ENCODE assay signal across 8 cellular contexts in the genomic region with DNA sequence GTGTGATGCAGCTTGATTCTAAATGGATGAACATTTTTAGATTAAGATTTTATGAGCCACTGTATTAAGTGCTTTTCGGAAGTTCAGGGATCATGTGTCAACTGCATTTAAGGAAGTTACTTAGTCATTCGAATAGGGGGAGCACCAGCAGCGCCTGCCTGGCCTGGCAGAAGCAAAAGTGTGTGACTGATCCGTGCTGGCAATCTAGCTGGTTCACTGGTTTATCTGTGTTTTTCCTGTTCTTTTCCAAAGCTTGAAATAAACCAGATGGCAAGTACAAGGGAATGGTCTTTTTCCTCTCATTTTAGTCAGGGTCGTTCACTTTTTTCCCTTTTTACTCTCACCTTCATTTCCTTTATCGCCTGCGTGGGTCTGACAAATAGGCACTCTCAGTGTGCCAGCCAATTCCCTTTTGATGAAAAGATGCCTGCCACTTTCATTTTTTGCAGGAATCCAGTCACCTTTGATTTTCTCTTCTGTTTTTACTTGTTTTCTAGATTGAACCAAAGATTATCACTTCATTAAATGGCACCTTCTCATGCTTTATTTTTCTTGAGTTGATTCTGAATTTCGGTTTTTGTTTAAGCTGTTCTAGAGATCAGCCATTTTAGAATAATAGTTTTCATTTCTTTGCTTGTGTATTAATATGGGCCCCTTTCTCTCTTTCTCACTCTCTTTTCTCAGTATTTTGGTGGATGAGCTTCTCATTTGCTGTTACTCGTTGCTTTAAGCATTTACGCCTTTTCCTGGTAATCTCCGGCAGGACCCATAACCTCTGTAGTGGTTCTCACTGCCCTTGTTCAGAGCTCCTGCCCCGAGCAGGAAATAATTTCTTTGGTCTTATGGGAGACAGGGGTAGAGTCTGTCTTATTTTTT. TPM values are rescaled to one million over a fixed set of nuclear protein-coding genes. Genes with fewer than 3 reads are reported as not detected.
DNase-seq lines count a peak whose midpoint lies in the region; ATAC-seq, FAIRE-seq and TF ChIP-seq lines count a peak whose summit lies in the region.

No MANE protein-coding gene starts in this region.

- TF ChIP-seq POLR2A in body of pancreas (IDR thresholded peaks at IDR 0.05): peak in 2 of 3 donors; percentile 56 to 75

- CTCF ChIA-PET in HEK293 (lab: Yijun Ruan, JAX): interaction anchor here (0.6 to 7.1 kb wide), 14 partner anchors 9 to 262 kb away, joined by 3 to 55 read pairs (median 5); no protein-coding TSS in a partner anchor

- no peak for TF ChIP-seq CTCF in HEK293 (tag by site-specific recombination; IDR thresholded peaks at IDR 0.05)
- TF ChIP-seq CTCF in body of pancreas (IDR thresholded peaks at IDR 0.05): no peak
- no peak for TF ChIP-seq CTCF in kidney (IDR thresholded peaks at IDR 0.05; ENCODE audit: borderline replicate concordance, extremely low read depth, insufficient read depth)

- H3K27ac ChIP-seq in HEK293 (ENCODE audit: extremely low read depth, low read depth, low read length) (no peak overlapping the region), body of pancreas (peak overlapping the region; percentile 93 to 98 (median 95)), kidney (ENCODE audit: low read depth in 2 of 2, low read length in 2 of 2) (peak overlapping the region; percentile 53 to 85)

- no peak for ATAC-seq in body of pancreas
- ATAC-seq in GM18519 (IDR thresholded peaks at IDR 0.05; ENCODE audit: low FRiP score, unreplicated experiment): no peak

- no peak overlapping the region for H3K4me3 ChIP-seq in HEK293 (ENCODE audit: low read depth, low read length)
- no peak overlapping the region for H3K4me3 ChIP-seq in body of pancreas
- peak overlapping the region; percentile 25 to 42 for H3K4me3 ChIP-seq in kidney (ENCODE audit: low read length in 2 of 2)

- intact Hi-C loops in body of pancreas (cut with DNase I): no loop called here
- intact Hi-C loops in kidney (cut with DNase I): no loop called here

- no peaks in the 10 kb centered on the region for H3K27me3 ChIP-seq in body of pancreas

- H3K9me3 ChIP-seq in HEK293 (ENCODE audit: control insufficient read depth, insufficient read depth, low read depth, low read length) (no peaks in the 10 kb centered on the region), body of pancreas (no peaks in the 10 kb centered on the region), kidney (ENCODE audit: control insufficient read depth in 1 of 2, low read length in 2 of 2) (no peaks in the 10 kb centered on the region)

- POLR2A ChIA-PET in HEK293 (lab: Yijun Ruan, JAX): interaction anchor here (1.2 to 1.4 kb wide), 2 partner anchors 9 to 179 kb away, joined by 3 read pairs; no protein-coding TSS in a partner anchor

- 12 to 16% methylated on average over 12 of the region's 12 CpGs for WGBS in body of pancreas, 2 donors

- no peak for FAIRE-seq in kidney (lab: Jason Lieb, UNC)

- DNase-seq in CD1c-positive myeloid dendritic cell (ENCODE audit: extremely low spot score): peak; percentile 82
- DNase-seq in SKM-1 (lab: John Stamatoyannopoulos, UW; ENCODE audit: unreplicated experiment): peak; percentile 73
- peak; percentile 64 to 87 (median 82) for DNase-seq in body of pancreas
- DNase-seq in kidney: peak; percentile 89
- peak; percentile 30 for DNase-seq in stimulated activated CD4-positive, alpha-beta T cell treated with anti-CD3 and anti-CD28 coated beads, Interleukin-2, amount 100 ng/mL, for 4 hours (ENCODE audit: low read depth)
- no peak for DNase-seq in NCI-H1048 (lab: John Stamatoyannopoulos, UW)

- H3K36me3 ChIP-seq in HEK293 (ENCODE audit: control insufficient read depth in 2 of 2, insufficient read depth in 1 of 2, low read length in 2 of 2) (no peaks in the 10 kb centered on the region), body of pancreas (replicated peaks in 1 of 2; ENCODE audit: insufficient read depth in 1 of 2, low read depth in 2 of 2) (no peaks in the 10 kb centered on the region), kidney (ENCODE audit: control insufficient read depth in 1 of 2, insufficient read depth in 2 of 2, low read length in 2 of 2) (no peaks in the 10 kb centered on the region)

- peak overlapping the region; percentile 41 to 45 for H3K9ac ChIP-seq in kidney (ENCODE audit: low read length in 2 of 2)

- H3K4me1 ChIP-seq in HEK293 (ENCODE audit: control insufficient read depth, insufficient read depth, low read length) (peaks cover 31% of the 10 kb centered on the region), body of pancreas (peaks cover 75% of the 10 kb centered on the region), kidney (ENCODE audit: control insufficient read depth in 1 of 2, insufficient read depth in 1 of 2, low read depth in 1 of 2, low read length in 2 of 2) (peaks cover 17 to 18% of the 10 kb centered on the region in 2 donors)

TF ChIP-seq in HEK293, 187 proteins besides CTCF, POLR2A, EP300 and RAD21 (continues in another document):
- no peak for TF ChIP-seq ZBTB1 (tag by site-specific recombination; IDR thresholded peaks at IDR 0.05)
- TF ChIP-seq ZNF416 (tag by site-specific recombination; IDR thresholded peaks at IDR 0.05): no peak
- TF ChIP-seq ZBTB17 (tag by site-specific recombination; IDR thresholded peaks at IDR 0.05): peak; percentile 99
- TF ChIP-seq, protein P1, sequence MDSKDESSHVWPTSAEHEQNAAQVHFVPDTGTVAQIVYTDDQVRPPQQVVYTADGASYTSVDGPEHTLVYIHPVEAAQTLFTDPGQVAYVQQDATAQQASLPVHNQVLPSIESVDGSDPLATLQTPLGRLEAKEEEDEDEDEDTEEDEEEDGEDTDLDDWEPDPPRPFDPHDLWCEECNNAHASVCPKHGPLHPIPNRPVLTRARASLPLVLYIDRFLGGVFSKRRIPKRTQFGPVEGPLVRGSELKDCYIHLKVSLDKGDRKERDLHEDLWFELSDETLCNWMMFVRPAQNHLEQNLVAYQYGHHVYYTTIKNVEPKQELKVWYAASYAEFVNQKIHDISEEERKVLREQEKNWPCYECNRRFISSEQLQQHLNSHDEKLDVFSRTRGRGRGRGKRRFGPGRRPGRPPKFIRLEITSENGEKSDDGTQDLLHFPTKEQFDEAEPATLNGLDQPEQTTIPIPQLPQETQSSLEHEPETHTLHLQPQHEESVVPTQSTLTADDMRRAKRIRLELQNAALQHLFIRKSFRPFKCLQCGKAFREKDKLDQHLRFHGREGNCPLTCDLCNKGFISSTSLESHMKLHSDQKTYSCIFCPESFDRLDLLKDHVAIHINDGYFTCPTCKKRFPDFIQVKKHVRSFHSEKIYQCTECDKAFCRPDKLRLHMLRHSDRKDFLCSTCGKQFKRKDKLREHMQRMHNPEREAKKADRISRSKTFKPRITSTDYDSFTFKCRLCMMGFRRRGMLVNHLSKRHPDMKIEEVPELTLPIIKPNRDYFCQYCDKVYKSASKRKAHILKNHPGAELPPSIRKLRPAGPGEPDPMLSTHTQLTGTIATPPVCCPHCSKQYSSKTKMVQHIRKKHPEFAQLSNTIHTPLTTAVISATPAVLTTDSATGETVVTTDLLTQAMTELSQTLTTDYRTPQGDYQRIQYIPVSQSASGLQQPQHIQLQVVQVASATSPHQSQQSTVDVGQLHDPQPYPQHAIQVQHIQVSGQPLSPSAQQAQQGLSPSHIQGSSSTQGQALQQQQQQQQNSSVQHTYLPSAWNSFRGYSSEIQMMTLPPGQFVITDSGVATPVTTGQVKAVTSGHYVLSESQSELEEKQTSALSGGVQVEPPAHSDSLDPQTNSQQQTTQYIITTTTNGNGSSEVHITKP (tag by site-specific recombination; IDR thresholded peaks at IDR 0.05): peak; percentile 62
- no peak for TF ChIP-seq ZNF596 (tag by site-specific recombination; IDR thresholded peaks at IDR 0.05)
- 0 out of 2 replicates have a peak, but pooled peaks have one; percentile 41 for TF ChIP-seq IKZF3 (tag by site-specific recombination; IDR thresholded peaks at IDR 0.05)
- TF ChIP-seq ZNF366 (tag by site-specific recombination; conservative IDR thresholded peaks at IDR 0.05): peak; percentile 65
- TF ChIP-seq, protein P2, sequence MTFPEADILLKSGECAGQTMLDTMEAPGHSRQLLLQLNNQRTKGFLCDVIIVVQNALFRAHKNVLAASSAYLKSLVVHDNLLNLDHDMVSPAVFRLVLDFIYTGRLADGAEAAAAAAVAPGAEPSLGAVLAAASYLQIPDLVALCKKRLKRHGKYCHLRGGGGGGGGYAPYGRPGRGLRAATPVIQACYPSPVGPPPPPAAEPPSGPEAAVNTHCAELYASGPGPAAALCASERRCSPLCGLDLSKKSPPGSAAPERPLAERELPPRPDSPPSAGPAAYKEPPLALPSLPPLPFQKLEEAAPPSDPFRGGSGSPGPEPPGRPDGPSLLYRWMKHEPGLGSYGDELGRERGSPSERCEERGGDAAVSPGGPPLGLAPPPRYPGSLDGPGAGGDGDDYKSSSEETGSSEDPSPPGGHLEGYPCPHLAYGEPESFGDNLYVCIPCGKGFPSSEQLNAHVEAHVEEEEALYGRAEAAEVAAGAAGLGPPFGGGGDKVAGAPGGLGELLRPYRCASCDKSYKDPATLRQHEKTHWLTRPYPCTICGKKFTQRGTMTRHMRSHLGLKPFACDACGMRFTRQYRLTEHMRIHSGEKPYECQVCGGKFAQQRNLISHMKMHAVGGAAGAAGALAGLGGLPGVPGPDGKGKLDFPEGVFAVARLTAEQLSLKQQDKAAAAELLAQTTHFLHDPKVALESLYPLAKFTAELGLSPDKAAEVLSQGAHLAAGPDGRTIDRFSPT (tag by site-specific recombination; IDR thresholded peaks at IDR 0.05): 0 out of 2 replicates have a peak, but pooled peaks have one; percentile 23
- no peak for TF ChIP-seq ZNF571 (tag by site-specific recombination; IDR thresholded peaks at IDR 0.05)
- TF ChIP-seq ZFP3 (tag by site-specific recombination; IDR thresholded peaks at IDR 0.05; ENCODE audit: low read depth): 0 out of 2 replicates have a peak, but pooled peaks have one; percentile 4
- TF ChIP-seq, protein P3, sequence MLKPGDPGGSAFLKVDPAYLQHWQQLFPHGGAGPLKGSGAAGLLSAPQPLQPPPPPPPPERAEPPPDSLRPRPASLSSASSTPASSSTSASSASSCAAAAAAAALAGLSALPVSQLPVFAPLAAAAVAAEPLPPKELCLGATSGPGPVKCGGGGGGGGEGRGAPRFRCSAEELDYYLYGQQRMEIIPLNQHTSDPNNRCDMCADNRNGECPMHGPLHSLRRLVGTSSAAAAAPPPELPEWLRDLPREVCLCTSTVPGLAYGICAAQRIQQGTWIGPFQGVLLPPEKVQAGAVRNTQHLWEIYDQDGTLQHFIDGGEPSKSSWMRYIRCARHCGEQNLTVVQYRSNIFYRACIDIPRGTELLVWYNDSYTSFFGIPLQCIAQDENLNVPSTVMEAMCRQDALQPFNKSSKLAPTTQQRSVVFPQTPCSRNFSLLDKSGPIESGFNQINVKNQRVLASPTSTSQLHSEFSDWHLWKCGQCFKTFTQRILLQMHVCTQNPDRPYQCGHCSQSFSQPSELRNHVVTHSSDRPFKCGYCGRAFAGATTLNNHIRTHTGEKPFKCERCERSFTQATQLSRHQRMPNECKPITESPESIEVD (tag by site-specific recombination; IDR thresholded peaks at IDR 0.05): peak; percentile 60
- TF ChIP-seq OSR2 (tag by site-specific recombination; IDR thresholded peaks at IDR 0.05): peak; percentile 85
- peak; percentile 41; the same call in 1 of the 2 replicates for TF ChIP-seq ZNF600 (tag by site-specific recombination; IDR thresholded peaks at IDR 0.05)

RNA-seq across cellular contexts. Expression of a gene that starts 2.8 kb away (rescaled TPM):
- total RNA-seq in body of pancreas (100 to 1,000 TPM in 1 of 2 donors, 10 to 100 TPM in 1; 50.8 to 136 TPM), kidney (123 TPM)
- polyA plus RNA-seq in kidney (ENCODE audit: insufficient read depth, low read depth, low replicate concordance): 13.3 TPM

Comparison
In these comparisons a context has a peak if more than half of its experiments do, and no peak if none do; other contexts are left out.
1. H3K4me3 ChIP-seq: peak in kidney (2 of 2); none in HEK293 (single experiment) and body of pancreas (0 of 2).